Comparison of ENCODE assay signal across 11 cellular contexts in genomic region chr5:117131048-117131679, GRCh38.
DNase-seq lines count a peak whose midpoint lies in the region; ATAC-seq and TF ChIP-seq lines count a peak whose summit lies in the region.
"Had no signal": no experiment of that assay in that cellular context is flagged by ENCODE, and none has a peak within 500 bp of the region (broad histone marks: within the 10 kb centered on the region; RNA-seq: fewer than 3 reads in every experiment).

No MANE protein-coding gene starts in this region.

- no peak overlapping the region for H2BK12ac ChIP-seq in H9 (ENCODE audit: insufficient read length, low read depth, low read length)

- H3K36me3 Mint-ChIP-seq in H9 (ENCODE audit: insufficient read depth in 1 of 3, low read depth in 3 of 3), result peaks cover 0 to 13% (median 8%) of the 10 kb centered on the region in 3 experiments; a peak in 4 of 7 replicates
- no peaks in the 10 kb centered on the region for H3K36me3 Mint-ChIP-seq in nephron (ENCODE audit: low read depth)
- H3K36me3 Mint-ChIP-seq in T-cell, result no peaks in the 10 kb centered on the region
- H3K36me3 Mint-ChIP-seq: activated naive CD8-positive, alpha-beta T cell had no signal

- TF ChIP-seq POLR2A in gastrocnemius medialis (IDR thresholded peaks at IDR 0.05), result no peak

- H4K91ac ChIP-seq in H9 (ENCODE audit: insufficient read length, low read depth, low read length), result no peak overlapping the region

- H3K4me3 Mint-ChIP-seq in H9 (no peak overlapping the region), nephron (no peak overlapping the region), T-cell (no peak overlapping the region)
- H3K4me3 Mint-ChIP-seq: activated naive CD8-positive, alpha-beta T cell had no signal

- TF ChIP-seq CTCF in H9 (conservative IDR thresholded peaks at IDR 0.05) (no peak), nephron (IDR thresholded peaks at IDR 0.05; ENCODE audit: unreplicated experiment in 3 of 3) (no peak), gastrocnemius medialis (IDR thresholded peaks at IDR 0.05 in 4 of 5, conservative IDR thresholded peaks at IDR 0.05 in 1 of 5) (no peak)

- H3K9me3 Mint-ChIP-seq in H9 (peaks cover 3 to 9% of the 10 kb centered on the region in 2 experiments; a peak in 4 of 5 replicates), nephron (peaks cover 16% of the 10 kb centered on the region), T-cell (peaks cover 0 to 19% (median 7%) of the 10 kb centered on the region in 3 donors)

- no peak overlapping the region for H4K8ac ChIP-seq in H9 (replicated peaks; ENCODE audit: insufficient read length, low read depth, low read length)

- DNase-seq in H9 (no peak), T-cell (no peak), gastrocnemius medialis (no peak), SKM-1 treated with dmso at 0.1 percent for 144 hours (lab: John Stamatoyannopoulos, UW; ENCODE audit: unreplicated experiment) (no peak), iPS-NIHi7 (ENCODE audit: extremely low spot score) (no peak)

- no peaks in the 10 kb centered on the region for H3K79me1 ChIP-seq in H9 (ENCODE audit: insufficient read depth, low read depth, low read length, poor library complexity, severe bottlenecking)

- H3K36me3 ChIP-seq in gastrocnemius medialis, result no peaks in the 10 kb centered on the region

- no peak overlapping the region for H3K4ac ChIP-seq in H9 (ENCODE audit: low read depth, low read length)

- peak; percentile 95 for ATAC-seq in GM18873 (IDR thresholded peaks at IDR 0.05; ENCODE audit: low FRiP score, unreplicated experiment)
- peak; percentile 93 for ATAC-seq in HG03460 (IDR thresholded peaks at IDR 0.05; ENCODE audit: unreplicated experiment)
- no peak for ATAC-seq in T-cell (replicated peaks in 1 of 4)
- ATAC-seq in gastrocnemius medialis, result no peak
- ATAC-seq: left lobe of liver, sciatic nerve had no signal

- H3K27ac ChIP-seq in H9 (ENCODE audit: insufficient read length, low read depth, low read length), result no peak overlapping the region
- no peak overlapping the region for H3K27ac ChIP-seq in gastrocnemius medialis

- H4K20me1 ChIP-seq in H9 (ENCODE audit: control insufficient read depth, insufficient read depth, insufficient read length), result no peaks in the 10 kb centered on the region

- intact Hi-C loops in gastrocnemius medialis (cut with DNase I; ENCODE audit: low total_unique reads), result no loop called here

- WGBS in H9 (ENCODE audit: extremely low coverage, insufficient read length, low lambda C conversion rate), result no CpG with 5 or more reads among the region's 3 CpGs

- H3K4me2 ChIP-seq in H9 (ENCODE audit: insufficient read depth, insufficient read length, low read length), result no peak overlapping the region

- H3K4me3 ChIP-seq in gastrocnemius medialis, result no peak overlapping the region

- no peak overlapping the region for H3K23ac ChIP-seq in H9 (ENCODE audit: insufficient read length, low read depth, low read length)

- H3K27ac Mint-ChIP-seq in H9, result no peak overlapping the region
- peak overlapping the region; percentile 12 to 79 (median 66) for H3K27ac Mint-ChIP-seq in nephron
- no peak overlapping the region for H3K27ac Mint-ChIP-seq in T-cell
- H3K27ac Mint-ChIP-seq: activated naive CD8-positive, alpha-beta T cell had no signal

- no peak overlapping the region for H3T11ph ChIP-seq in H9 (ENCODE audit: low read length)

- H2AK5ac ChIP-seq in H9 (ENCODE audit: insufficient read length, low read length), result no peak overlapping the region

- H2AFZ ChIP-seq in H9 (ENCODE audit: low read length), result no peak overlapping the region

- H3K27me3 Mint-ChIP-seq in H9 (ENCODE audit: low read depth) (no peaks in the 10 kb centered on the region), nephron (ENCODE audit: low read depth) (no peaks in the 10 kb centered on the region), T-cell (no peaks in the 10 kb centered on the region)
- H3K27me3 Mint-ChIP-seq: activated naive CD8-positive, alpha-beta T cell had no signal

- no peaks in the 10 kb centered on the region for H3K23me2 ChIP-seq in H9 (ENCODE audit: insufficient read length, low read depth, low read length, poor library complexity, severe bottlenecking)

- no peak overlapping the region for H2BK20ac ChIP-seq in H9 (ENCODE audit: low read depth, low read length, poor library complexity, severe bottlenecking)

- H3K4me1 ChIP-seq in H9 (ENCODE audit: insufficient read depth, low read length), result no peaks in the 10 kb centered on the region
- H3K4me1 ChIP-seq in gastrocnemius medialis, result no peaks in the 10 kb centered on the region

- H2BK15ac ChIP-seq in H9 (ENCODE audit: low read depth, low read length), result no peak overlapping the region

- H3K9ac ChIP-seq in H9 (ENCODE audit: extremely low read depth, insufficient read length, low read length), result no peak overlapping the region

- no peaks in the 10 kb centered on the region for H3K9me3 ChIP-seq in H9 (ENCODE audit: control insufficient read depth, low read depth, low read length)
- no peaks in the 10 kb centered on the region for H3K9me3 ChIP-seq in gastrocnemius medialis

- H3K18ac ChIP-seq in H9 (ENCODE audit: insufficient read length, low read depth, low read length), result no peak overlapping the region

- H2BK5ac ChIP-seq in H9 (ENCODE audit: insufficient read length, low read length), result no peak overlapping the region

- H3K27me3 ChIP-seq in H9 (ENCODE audit: insufficient read depth, low read length), result no peaks in the 10 kb centered on the region
- no peaks in the 10 kb centered on the region for H3K27me3 ChIP-seq in gastrocnemius medialis

- H2BK120ac ChIP-seq in H9 (ENCODE audit: low read depth, low read length, poor library complexity, severe bottlenecking), result no peak overlapping the region

- 0 out of 2 replicates have a peak overlapping the region, but pooled peaks have one; percentile 49 for H3K14ac ChIP-seq in H9 (ENCODE audit: insufficient read depth, low read length)

- CTCF ChIA-PET in T-cell (lab: Charles Lee), result no interaction called here

- H4K5ac ChIP-seq in H9 (ENCODE audit: insufficient read length, low read depth, low read length), result no peak overlapping the region

- no peak overlapping the region for H3K56ac ChIP-seq in H9 (ENCODE audit: insufficient read length, low read depth, low read length)

- in situ Hi-C loops in gastrocnemius medialis (cut with MboI; ENCODE audit: low sequenced_read_pairs in 4 of 4), result no loop called here

- POLR2A ChIA-PET in T-cell (lab: Charles Lee), result no interaction called here

- no peaks in the 10 kb centered on the region for H3K79me2 ChIP-seq in H9 (ENCODE audit: insufficient read depth, low read length)

- H3K4me1 Mint-ChIP-seq in H9, result peaks cover 0 to 6% of the 10 kb centered on the region in 2 experiments; a peak in 2 of 4 replicates
- H3K4me1 Mint-ChIP-seq in nephron, result peaks cover 31% of the 10 kb centered on the region
- no peaks in the 10 kb centered on the region for H3K4me1 Mint-ChIP-seq in T-cell

Comparison
In these comparisons a context has a peak if more than half of its experiments do, and no peak if none do; other contexts are left out.
1. ATAC-seq: peak in GM18873 (single experiment) and HG03460 (single experiment); none in T-cell (0 of 4) and gastrocnemius medialis (0 of 2).
2. H3K27ac Mint-ChIP-seq: peak in nephron (3 of 3); none in H9 (0 of 3) and T-cell (0 of 2).